In genomic region chr22:25766418-25766817, GRCh38 we compare ENCODE assay signal across 2 cellular contexts.
TF ChIP-seq lines count a peak whose summit lies in the region.

No MANE protein-coding gene starts in this region.

TF ChIP-seq in HEK293, 187 proteins besides CTCF, POLR2A, EP300 and RAD21:
- TF ChIP-seq BCL11B (tag by site-specific recombination; IDR thresholded peaks at IDR 0.05; ENCODE audit: low read depth) (no peak), SETDB1 (IDR thresholded peaks at IDR 0.05; ENCODE audit: insufficient read length, low read length) (peak; percentile 39), ZNF221 (tag by site-specific recombination; IDR thresholded peaks at IDR 0.05; ENCODE audit: borderline replicate concordance) (no peak), ZNF791 (tag by site-specific recombination; IDR thresholded peaks at IDR 0.05) (no peak)

TF ChIP-seq in K562, 482 proteins besides CTCF, POLR2A, EP300 and RAD21:
- no peak for TF ChIP-seq ZC3H4 (CRISPR knock-in tag; IDR thresholded peaks at IDR 0.05; ENCODE audit: borderline replicate concordance)
- TF ChIP-seq ZFP1 (CRISPR knock-in tag; IDR thresholded peaks at IDR 0.05): peak; percentile 81
